9 cellular contexts compared by ENCODE assay signal in genomic region chr10:79260803-79261740, GRCh38.
DNase-seq lines count a peak whose midpoint lies in the region; ATAC-seq and TF ChIP-seq lines count a peak whose summit lies in the region.
"Had no signal": no experiment of that assay in that cellular context is flagged by ENCODE, and none has a peak within 500 bp of the region (broad histone marks: within the 10 kb centered on the region; RNA-seq: fewer than 3 reads in every experiment).

No MANE protein-coding gene starts in this region.

- H3K9me3 Mint-ChIP-seq in natural killer cell = no peaks in the 10 kb centered on the region

- H3K27ac Mint-ChIP-seq in natural killer cell = no peak overlapping the region

- no peaks in the 10 kb centered on the region for H3K27me3 Mint-ChIP-seq in natural killer cell (ENCODE audit: low read depth in 2 of 2)

- peak overlapping the region; percentile 13 for H3K27ac ChIP-seq in suprapubic skin

- H3K36me3 ChIP-seq in suprapubic skin = peaks cover 12% of the 10 kb centered on the region
- H3K36me3 ChIP-seq: gastrocnemius medialis had no signal

- 53% methylated on average over 16 of the region's 24 CpGs for WGBS in suprapubic skin

- no peak for TF ChIP-seq POLR2A in suprapubic skin (IDR thresholded peaks at IDR 0.05)

- intact Hi-C loops in natural killer cell (cut with micrococcal nuclease) = no loop called here

- no peaks in the 10 kb centered on the region for H3K27me3 ChIP-seq in suprapubic skin
- H3K27me3 ChIP-seq: gastrocnemius medialis had no signal

- DNase-seq in NCI-H2107 treated with DMSO at 0.1 percent for 48 hours (lab: John Stamatoyannopoulos, UW; ENCODE audit: unreplicated experiment) (peak; percentile 17), NCI-H2107 (lab: John Stamatoyannopoulos, UW) (no peak), amniotic epithelial cell (ENCODE audit: low read depth) (peak; percentile 86), iris pigment epithelial cell (ENCODE audit: low read depth) (peak; percentile 50), suprapubic skin (ENCODE audit: low spot score in 2 of 2) (no peak), natural killer cell (no peak), dermis blood vessel endothelial cell (no peak)
- DNase-seq: gastrocnemius medialis had no signal

- no peak overlapping the region for H3K4me3 ChIP-seq in suprapubic skin
- H3K4me3 ChIP-seq: gastrocnemius medialis had no signal

- H3K9me3 ChIP-seq in suprapubic skin = no peaks in the 10 kb centered on the region
- H3K9me3 ChIP-seq: gastrocnemius medialis had no signal

- TF ChIP-seq CTCF in suprapubic skin (IDR thresholded peaks at IDR 0.05) = no peak
- no peak for TF ChIP-seq CTCF in natural killer cell (IDR thresholded peaks at IDR 0.05)

- no peaks in the 10 kb centered on the region for H3K36me3 Mint-ChIP-seq in natural killer cell

- ATAC-seq in natural killer cell (no peak), GM18909 (IDR thresholded peaks at IDR 0.05; ENCODE audit: poor library complexity, unreplicated experiment) (no peak)
- ATAC-seq: gastrocnemius medialis had no signal

- peaks cover 55% of the 10 kb centered on the region for H3K4me1 ChIP-seq in suprapubic skin

- TF ChIP-seq EP300 in suprapubic skin (IDR thresholded peaks at IDR 0.05) = no peak

- H3K4me1 Mint-ChIP-seq in natural killer cell = peaks cover 41 to 75% of the 10 kb centered on the region in 2 donors

- no peak overlapping the region for H3K4me3 Mint-ChIP-seq in natural killer cell

Comparison
In these comparisons a context has a peak if more than half of its experiments do, and no peak if none do; other contexts are left out.
1. DNase-seq: peak in NCI-H2107 treated with DMSO at 0.1 percent for 48 hours (single experiment), amniotic epithelial cell (single experiment) and iris pigment epithelial cell (single experiment); none in NCI-H2107 (single experiment), suprapubic skin (0 of 2), natural killer cell (single experiment) and dermis blood vessel endothelial cell (single experiment).